8 cellular contexts compared by ENCODE assay signal in genomic region chr15:74613953-74614743, GRCh38. TPM values are rescaled to one million over a fixed set of nuclear protein-coding genes. Genes with fewer than 3 reads are reported as not detected.
DNase-seq lines count a peak whose midpoint lies in the region; TF ChIP-seq lines count a peak whose summit lies in the region.

No MANE protein-coding gene starts in this region.

- no peaks in the 10 kb centered on the region for H3K27me3 Mint-ChIP-seq in activated naive CD4-positive, alpha-beta T cell treated with anti-CD3 and anti-CD28 coated beads, Interleukin-2, amount 50 U/mL, for 24 hours
- H3K27me3 Mint-ChIP-seq in type B pancreatic cell: peaks cover 4% of the 10 kb centered on the region

- no peak overlapping the region for H3K27ac Mint-ChIP-seq in activated naive CD4-positive, alpha-beta T cell treated with anti-CD3 and anti-CD28 coated beads, Interleukin-2, amount 50 U/mL, for 24 hours
- H3K27ac Mint-ChIP-seq in type B pancreatic cell: peak overlapping the region; percentile 75

- no peaks in the 10 kb centered on the region for H3K9me3 Mint-ChIP-seq in activated naive CD4-positive, alpha-beta T cell treated with anti-CD3 and anti-CD28 coated beads, Interleukin-2, amount 50 U/mL, for 24 hours
- H3K9me3 Mint-ChIP-seq in type B pancreatic cell: no peaks in the 10 kb centered on the region

- no peaks in the 10 kb centered on the region for H3K9me3 ChIP-seq in liver (ENCODE audit: control insufficient read depth in 4 of 4, low read length in 3 of 4)

- no peak overlapping the region for H3K9ac ChIP-seq in liver (ENCODE audit: low read depth in 1 of 2, low read length in 2 of 2)

- no peaks in the 10 kb centered on the region for H3K36me3 Mint-ChIP-seq in activated naive CD4-positive, alpha-beta T cell treated with anti-CD3 and anti-CD28 coated beads, Interleukin-2, amount 50 U/mL, for 24 hours
- H3K36me3 Mint-ChIP-seq in type B pancreatic cell: no peaks in the 10 kb centered on the region

- no peaks in the 10 kb centered on the region for H3K27me3 ChIP-seq in liver (ENCODE audit: control insufficient read depth in 4 of 4, insufficient read depth in 4 of 4, low read length in 3 of 4)

- no peak for TF ChIP-seq RAD21 in liver (IDR thresholded peaks at IDR 0.05)

- no peak for TF ChIP-seq CTCF in astrocyte of the spinal cord (IDR thresholded peaks at IDR 0.05; ENCODE audit: low read depth, low read length)
- TF ChIP-seq CTCF in liver (IDR thresholded peaks at IDR 0.05; ENCODE audit: low read depth, low read length, missing input control): no peak
- TF ChIP-seq CTCF in type B pancreatic cell (conservative IDR thresholded peaks at IDR 0.05): no peak

- 34% methylated on average over 38 of the region's 38 CpGs for WGBS in liver

- H3K4me3 ChIP-seq in astrocyte of the spinal cord (ENCODE audit: low read depth, low read length) (peak overlapping the region; percentile 100), liver (ENCODE audit: low read depth in 1 of 3, low read length in 3 of 3) (peak overlapping the region; percentile 38 to 79 (median 76))

- H3K4me3 Mint-ChIP-seq in activated naive CD4-positive, alpha-beta T cell treated with anti-CD3 and anti-CD28 coated beads, Interleukin-2, amount 50 U/mL, for 24 hours: peak overlapping the region; percentile 60
- peak overlapping the region; percentile 83 for H3K4me3 Mint-ChIP-seq in type B pancreatic cell

- in situ Hi-C loops in astrocyte of the spinal cord (cut with HindIII; ENCODE audit: low sequenced_read_pairs): no loop called here

- peaks cover 0 to 2% (median under 1%) of the 10 kb centered on the region in 4 donors for H3K36me3 ChIP-seq in liver (ENCODE audit: control insufficient read depth in 4 of 4, insufficient read depth in 3 of 4, low read depth in 1 of 4, low read length in 3 of 4)

- H3K4me1 Mint-ChIP-seq in activated naive CD4-positive, alpha-beta T cell treated with anti-CD3 and anti-CD28 coated beads, Interleukin-2, amount 50 U/mL, for 24 hours: peaks cover 29% of the 10 kb centered on the region
- peaks cover 23% of the 10 kb centered on the region for H3K4me1 Mint-ChIP-seq in type B pancreatic cell (ENCODE audit: unreplicated experiment)

- no peak for DNase-seq in activated naive CD4-positive, alpha-beta T cell (lab: John Stamatoyannopoulos, UW)
- DNase-seq in astrocyte of the spinal cord (ENCODE audit: low read depth, low spot score): no peak
- no peak for DNase-seq in type B pancreatic cell (ENCODE audit: extremely low spot score, unreplicated experiment)
- DNase-seq in COR-L47 (lab: John Stamatoyannopoulos, UW): no peak
- no peak for DNase-seq in KG1 (lab: John Stamatoyannopoulos, UW)
- DNase-seq in kidney tubule cell (ENCODE audit: low spot score): no peak

- H3K4me1 ChIP-seq in liver (ENCODE audit: control insufficient read depth in 4 of 4, insufficient read depth in 4 of 4, low read length in 3 of 4): peaks cover 9 to 31% (median 25%) of the 10 kb centered on the region in 4 donors

- peak overlapping the region; percentile 92 to 95 for H3K27ac ChIP-seq in liver (ENCODE audit: low read depth in 1 of 2, low read length in 2 of 2)

TF ChIP-seq in liver, 16 proteins besides CTCF, POLR2A, EP300 and RAD21:
- TF ChIP-seq TAF1 (conservative IDR thresholded peaks at IDR 0.05): no peak

RNA-seq across cellular contexts. Expression of gene CLK3, which starts 1.5 kb away (rescaled TPM):
- 10 to 100 TPM; 35.1 to 66.8 TPM for total RNA-seq in liver
- polyA plus RNA-seq in liver: 10 to 100 TPM; 20.1 to 21.8 TPM
- total RNA-seq in type B pancreatic cell (ENCODE audit: low replicate concordance): 73.6 and 76.5 TPM in 2 replicates
